In genomic region chr10:76114556-76114955, GRCh38 we compare ENCODE assay signal across 20 cellular contexts.
A peak's percentile ranks its signal among the peaks of the same experiment; 100 is the strongest.
DNase-seq lines count a peak whose midpoint lies in the region; FAIRE-seq and TF ChIP-seq lines count a peak whose summit lies in the region.
"Had no signal": no experiment of that assay in that cellular context is flagged by ENCODE, and none has a peak within 500 bp of the region (broad histone marks: within the 10 kb centered on the region; RNA-seq: fewer than 3 reads in every experiment).

No MANE protein-coding gene starts in this region.

- no peaks in the 10 kb centered on the region for H3K9me3 ChIP-seq in neural progenitor cell (ENCODE audit: low read depth)

- H3K4me2 ChIP-seq in neural progenitor cell = no peak overlapping the region
- H3K4me2 ChIP-seq: KMS-11 had no signal

- no peak for TF ChIP-seq CTCF in bronchial epithelial cell (IDR thresholded peaks at IDR 0.05; ENCODE audit: insufficient read depth, low read length, severe bottlenecking)
- no peak for TF ChIP-seq CTCF in neural progenitor cell (IDR thresholded peaks at IDR 0.05)

- DNase-seq in DMS153 treated with DMSO at 0.1 percent for 48 hours (lab: John Stamatoyannopoulos, UW; ENCODE audit: unreplicated experiment) (peak; percentile 54), NCI-H2029 treated with DMSO at 0.1 percent for 48 hours (lab: John Stamatoyannopoulos, UW) (peak; percentile 40), bronchial epithelial cell (ENCODE audit: low read depth) (peak; percentile 63), neural progenitor cell (ENCODE audit: low spot score) (no peak), inferior parietal cortex (ENCODE audit: extremely low spot score) (no peak), amniotic stem cell (lab: John Stamatoyannopoulos, UW) (no peak), LoVo (ENCODE audit: low spot score) (no peak)
- no peak for DNase-seq in activated CD4-positive, alpha-beta T cell treated with anti-CD3 and anti-CD28 coated beads, Interleukin-2, amount 50 U/mL, for 4 hours
- DNase-seq: activated CD4-positive, CD25-positive, alpha-beta regulatory T cell treated with anti-CD3 and anti-CD28 coated beads, Interleukin-2, amount 50 U/mL, for 72 hours; activated CD8-positive, alpha-beta memory T cell treated with anti-CD3 and anti-CD28 coated beads, Interleukin-2, amount 50 U/mL, for 48 hours; activated naive CD4-positive, alpha-beta T cell treated with Interleukin-2 at 50 U/mL for 16 hours; caudate nucleus; effector memory CD8-positive, alpha-beta T cell; foreskin fibroblast; NCI-H2107; stimulated activated CD4-positive, alpha-beta T cell treated with anti-CD3 and anti-CD28 coated beads, Interleukin-12 subunit alpha, Interleukin-12 subunit beta, amount 100 ng/mL, for 4 hours; T-helper 1 cell had no signal

- no peak overlapping the region for H3K4me3 Mint-ChIP-seq in neural progenitor cell
- H3K4me3 Mint-ChIP-seq: effector memory CD8-positive, alpha-beta T cell had no signal

- H3K9ac ChIP-seq in neural progenitor cell = no peak overlapping the region
- H3K9ac ChIP-seq: KMS-11 had no signal

- peaks cover 25% of the 10 kb centered on the region for H3K4me1 ChIP-seq in neural progenitor cell

- H3K36me3 ChIP-seq in bronchial epithelial cell (ENCODE audit: control insufficient read depth, insufficient read depth, low read length) (no peaks in the 10 kb centered on the region), neural progenitor cell (no peaks in the 10 kb centered on the region)

- H3F3A ChIP-seq in neural progenitor cell (ENCODE audit: low read depth) = no peaks in the 10 kb centered on the region

- H3K4me1 Mint-ChIP-seq in neural progenitor cell = peaks cover 47% of the 10 kb centered on the region

- H2AFZ ChIP-seq in neural progenitor cell (replicated peaks) = no peak overlapping the region

- H3K4me3 ChIP-seq in bronchial epithelial cell (ENCODE audit: low read depth, low read length) (no peak overlapping the region), neural progenitor cell (no peak overlapping the region)

- H3K27me3 ChIP-seq in bronchial epithelial cell (ENCODE audit: control insufficient read depth, insufficient read depth, low read length) = no peaks in the 10 kb centered on the region
- H3K27me3 ChIP-seq in neural progenitor cell = no peaks in the 10 kb centered on the region

- no peaks in the 10 kb centered on the region for H3K79me2 ChIP-seq in neural progenitor cell (ENCODE audit: low read depth)

- no peaks in the 10 kb centered on the region for H4K20me1 ChIP-seq in neural progenitor cell (ENCODE audit: low read depth)

- peak overlapping the region; percentile 47 for H3K27ac Mint-ChIP-seq in neural progenitor cell
- H3K27ac Mint-ChIP-seq: effector memory CD8-positive, alpha-beta T cell had no signal

- FAIRE-seq in bronchial epithelial cell (lab: Jason Lieb, UNC) = no peak
- FAIRE-seq: H54 had no signal

- peaks cover 7% of the 10 kb centered on the region for H3K9me3 Mint-ChIP-seq in neural progenitor cell

- no peaks in the 10 kb centered on the region for H3K36me3 Mint-ChIP-seq in neural progenitor cell

- peaks cover 8% of the 10 kb centered on the region for H3K27me3 Mint-ChIP-seq in neural progenitor cell (ENCODE audit: insufficient read depth, low read depth)

- H3K27ac ChIP-seq in neural progenitor cell = no peak overlapping the region
- H3K27ac ChIP-seq: HL-60, KMS-11 had no signal

Comparison
In these comparisons a context has a peak if more than half of its experiments do, and no peak if none do; other contexts are left out.
1. DNase-seq: peak in DMS153 treated with DMSO at 0.1 percent for 48 hours (single experiment), NCI-H2029 treated with DMSO at 0.1 percent for 48 hours (single experiment) and bronchial epithelial cell (single experiment); none in neural progenitor cell (single experiment), activated CD4-positive, alpha-beta T cell treated with anti-CD3 and anti-CD28 coated beads, Interleukin-2, amount 50 U/mL, for 4 hours (0 of 2), inferior parietal cortex (single experiment), amniotic stem cell (single experiment) and LoVo (single experiment).